ENCODE assay signal across 8 cellular contexts in genomic region chr11:107859459-107860239, GRCh38. TPM values are rescaled to one million over a fixed set of nuclear protein-coding genes. Genes with fewer than 3 reads are reported as not detected.
DNase-seq lines count a peak whose midpoint lies in the region; ATAC-seq and TF ChIP-seq lines count a peak whose summit lies in the region.

No MANE protein-coding gene starts in this region.

- peak overlapping the region; percentile 91 for H3K27ac Mint-ChIP-seq in activated naive CD4-positive, alpha-beta T cell treated with anti-CD3 and anti-CD28 coated beads, Interleukin-2, amount 50 U/mL, for 72 hours

- peaks cover 49% of the 10 kb centered on the region for H3K79me2 ChIP-seq in PC-3 (ENCODE audit: low read length)

- intact Hi-C loops in PC-3 (cut with micrococcal nuclease) = loop anchor here (1.0 to 2.0 kb wide), 4 partner anchors 19 to 71 kb away; no protein-coding TSS in a partner anchor
- intact Hi-C loops in right cardiac atrium (cut with DNase I) = no loop called here
- intact Hi-C loops in gastrocnemius medialis (cut with DNase I; ENCODE audit: low total_unique reads) = loop anchor here (1.0 to 2.0 kb wide), 2 partner anchors 19 to 149 kb away; partner anchors contain the start of gene CUL5

- no peaks in the 10 kb centered on the region for H3K9me2 ChIP-seq in PC-3 (replicated peaks; ENCODE audit: low read length)

- H3K27ac ChIP-seq in PC-3 (ENCODE audit: low read length) (peak overlapping the region; percentile 60), right cardiac atrium (ENCODE audit: low read length) (no peak overlapping the region), gastrocnemius medialis (peak overlapping the region in 1 of 4 donors; percentile 29)

- no peaks in the 10 kb centered on the region for H3K27me3 ChIP-seq in PC-3 (ENCODE audit: low read length)
- H3K27me3 ChIP-seq in right cardiac atrium (ENCODE audit: control insufficient read depth, insufficient read depth) = no peaks in the 10 kb centered on the region
- H3K27me3 ChIP-seq in gastrocnemius medialis = no peaks in the 10 kb centered on the region

- BruUV-seq in PC-3 (replicated peaks; lab: Mats Ljungman, UMichigan) = TSS peak; percentile 7

- peak overlapping the region; percentile 85 for H3K9ac ChIP-seq in PC-3 (ENCODE audit: low read length)

- TF ChIP-seq CTCF in PC-3 (conservative IDR thresholded peaks at IDR 0.05; ENCODE audit: low read depth, low read length) (no peak), gastrocnemius medialis (IDR thresholded peaks at IDR 0.05 in 4 of 5, conservative IDR thresholded peaks at IDR 0.05 in 1 of 5) (no peak)

- DNase-seq in GF-D8 (lab: John Stamatoyannopoulos, UW) (peak; percentile 55), PC-3 (peak; percentile 84), right cardiac atrium (peak; percentile 42 to 74 (median 69)), gastrocnemius medialis (peak; percentile 30 to 35)
- DNase-seq in activated naive CD4-positive, alpha-beta T cell treated with anti-CD3 and anti-CD28 coated beads, Interleukin-2, amount 50 U/mL, for 72 hours (ENCODE audit: low spot score in 2 of 2) = peak in 1 of 2 donors; percentile 45

- WGBS in right cardiac atrium = 4% methylated on average over 31 of the region's 31 CpGs

- no peaks in the 10 kb centered on the region for H3F3A ChIP-seq in PC-3 (ENCODE audit: low read length, unreplicated experiment)

- peak overlapping the region; percentile 81 for H3K4me3 ChIP-seq in PC-3 (ENCODE audit: low read length)
- peak overlapping the region; percentile 56 for H3K4me3 ChIP-seq in right cardiac atrium (ENCODE audit: low read length)
- H3K4me3 ChIP-seq in gastrocnemius medialis = peak overlapping the region; percentile 53 to 69 (median 63)

- peaks cover 12 to 22% of the 10 kb centered on the region in 2 donors for H3K36me3 Mint-ChIP-seq in activated naive CD4-positive, alpha-beta T cell treated with anti-CD3 and anti-CD28 coated beads, Interleukin-2, amount 50 U/mL, for 72 hours

- peak overlapping the region; percentile 79 for H3K4me2 ChIP-seq in PC-3 (ENCODE audit: low read length)

- peak overlapping the region; percentile 78 for H2AFZ ChIP-seq in PC-3 (ENCODE audit: low read length)

- peak; percentile 17 for ATAC-seq in HG03108 (IDR thresholded peaks at IDR 0.05; ENCODE audit: unreplicated experiment)
- ATAC-seq in PC-3 = peak; percentile 21
- peak in 1 of 2 donors; percentile 25 for ATAC-seq in activated naive CD4-positive, alpha-beta T cell treated with anti-CD3 and anti-CD28 coated beads, Interleukin-2, amount 50 U/mL, for 72 hours
- peak; percentile 42 to 54 for ATAC-seq in right cardiac atrium
- peak; percentile 42 to 63 for ATAC-seq in gastrocnemius medialis
- ATAC-seq in HG02642 (IDR thresholded peaks at IDR 0.05; ENCODE audit: poor library complexity, unreplicated experiment) = no peak
- ATAC-seq in HG03571 (IDR thresholded peaks at IDR 0.05; ENCODE audit: unreplicated experiment) = no peak

- TF ChIP-seq POLR2A in gastrocnemius medialis (IDR thresholded peaks at IDR 0.05) = no peak

- in situ Hi-C loops in gastrocnemius medialis (cut with MboI; ENCODE audit: low sequenced_read_pairs in 4 of 4) = no loop called here

- H3K9me3 ChIP-seq in PC-3 (ENCODE audit: low read length) = no peaks in the 10 kb centered on the region
- H3K9me3 ChIP-seq in right cardiac atrium (ENCODE audit: control insufficient read depth, low read length) = no peaks in the 10 kb centered on the region
- no peaks in the 10 kb centered on the region for H3K9me3 ChIP-seq in gastrocnemius medialis

- no peaks in the 10 kb centered on the region for H3K9me3 Mint-ChIP-seq in activated naive CD4-positive, alpha-beta T cell treated with anti-CD3 and anti-CD28 coated beads, Interleukin-2, amount 50 U/mL, for 72 hours

- H3K36me3 ChIP-seq in PC-3 (ENCODE audit: low read depth, low read length) (peaks cover 10% of the 10 kb centered on the region), gastrocnemius medialis (no peaks in the 10 kb centered on the region)

- CTCF ChIA-PET in PC-3 (lab: Charles Lee) = interaction anchor here (0.5 to 0.7 kb wide), 2 partner anchors 39 to 60 kb away, joined by 3 to 8 read pairs; no protein-coding TSS in a partner anchor

- POLR2A ChIA-PET in PC-3 (lab: Charles Lee; ENCODE audit: unreplicated experiment) = interaction anchor here (0.5 kb wide), 1 partner anchor 363 kb away, joined by 4 read pairs; the partner anchor contains the start of gene ATM

- H4K20me1 ChIP-seq in PC-3 (ENCODE audit: low read length) = peaks cover 11% of the 10 kb centered on the region

- H3K4me1 ChIP-seq in PC-3 (ENCODE audit: insufficient read depth, low read length) = peaks cover 17% of the 10 kb centered on the region
- H3K4me1 ChIP-seq in right cardiac atrium (ENCODE audit: control insufficient read depth, insufficient read depth, low read length) = no peaks in the 10 kb centered on the region
- peaks cover 0 to 22% of the 10 kb centered on the region in 2 donors for H3K4me1 ChIP-seq in gastrocnemius medialis

RNA-seq across cellular contexts. Expression of gene SLC35F2, which starts 1.1 kb away (rescaled TPM):
- total RNA-seq in PC-3 (2014; rRNA removed) = 190 and 210 TPM in 2 replicates
- total RNA-seq in activated naive CD4-positive, alpha-beta T cell treated with anti-CD3 and anti-CD28 coated beads, Interleukin-2, amount 50 U/mL, for 72 hours = 10 to 100 TPM; 11.7 to 27.0 TPM
- total RNA-seq in right cardiac atrium = 1 to 10 TPM; 2.2 to 3.5 (median 2.6) TPM
- polyA plus RNA-seq in right cardiac atrium = 1.4 TPM
- total RNA-seq in gastrocnemius medialis = 1 to 10 TPM; 1.3 to 5.4 (median 1.7) TPM

Comparison
In these comparisons a context has a peak if more than half of its experiments do, and no peak if none do; other contexts are left out.
1. ATAC-seq: peak in HG03108 (single experiment), PC-3 (single experiment), right cardiac atrium (2 of 2) and gastrocnemius medialis (2 of 2); none in HG02642 (single experiment) and HG03571 (single experiment).
2. intact Hi-C loops: an anchor here in PC-3 (1.0 to 2.0 kb wide) and gastrocnemius medialis (1.0 to 2.0 kb wide); none called in right cardiac atrium.
3. Peak in every context shown above with its lines, with median percentiles within 50 percentile points of each other: H3K4me3 ChIP-seq.